1 cellular context compared by ENCODE assay signal in genomic region chr3:32500225-32500624, GRCh38.
TF ChIP-seq lines count a peak whose summit lies in the region.

No MANE protein-coding gene starts in this region.

TF ChIP-seq in GM12878, 131 proteins besides CTCF, POLR2A, EP300 and RAD21:
- TF ChIP-seq ATF2 (IDR thresholded peaks at IDR 0.05; ENCODE audit: low read length): no peak
- no peak for TF ChIP-seq NKRF (conservative IDR thresholded peaks at IDR 0.05)
- no peak for TF ChIP-seq MYB (IDR thresholded peaks at IDR 0.05; ENCODE audit: borderline replicate concordance, low read depth, low read length)
- no peak for TF ChIP-seq PAX5 (IDR thresholded peaks at IDR 0.05; ENCODE audit: borderline replicate concordance, low read depth, low read length)
- TF ChIP-seq NFYA (IDR thresholded peaks at IDR 0.05; ENCODE audit: borderline replicate concordance, low read depth, low read length): no peak
- no peak for TF ChIP-seq HDAC6 (IDR thresholded peaks at IDR 0.05; ENCODE audit: unreplicated experiment)
- no peak for TF ChIP-seq EZH2 (IDR thresholded peaks at IDR 0.05; ENCODE audit: borderline replicate concordance, control insufficient read depth, low read depth, low read length)
- TF ChIP-seq CBX5 (IDR thresholded peaks at IDR 0.05; ENCODE audit: low read depth): no peak
- TF ChIP-seq MEF2B (IDR thresholded peaks at IDR 0.05; ENCODE audit: partially characterized antibody, poor library complexity, severe bottlenecking): no peak
- no peak for TF ChIP-seq BACH1 (IDR thresholded peaks at IDR 0.05; ENCODE audit: borderline replicate concordance)
- TF ChIP-seq BCLAF1 (IDR thresholded peaks at IDR 0.05): no peak
- TF ChIP-seq POLR2AphosphoS5 (IDR thresholded peaks at IDR 0.05; ENCODE audit: low read length): no peak
